Comparison of ENCODE assay signal across 10 cellular contexts in genomic region chr11:118623291-118623655, GRCh38. TPM values are rescaled to one million over a fixed set of nuclear protein-coding genes. Genes with fewer than 3 reads are reported as not detected.
A peak's percentile ranks its signal among the peaks of the same experiment; 100 is the strongest.
DNase-seq lines count a peak whose midpoint lies in the region; ATAC-seq and TF ChIP-seq lines count a peak whose summit lies in the region.
"Had no signal": no experiment of that assay in that cellular context is flagged by ENCODE, and none has a peak within 500 bp of the region (broad histone marks: within the 10 kb centered on the region; RNA-seq: fewer than 3 reads in every experiment).

No MANE protein-coding gene starts in this region.

- H3K27ac ChIP-seq in SK-N-MC (peak overlapping the region; percentile 37; the same call in 1 of the 2 replicates), hepatocyte (peak overlapping the region; percentile 96), uterus (peak overlapping the region; percentile 86 to 90)

- intact Hi-C loops in Right ventricle myocardium superior (cut with DNase I) (no loop called here), cardiac septum (cut with DNase I) (no loop called here), uterus (cut with DNase I; ENCODE audit: low total_unique reads) (no loop called here)

- H3K27me3 ChIP-seq in hepatocyte (no peaks in the 10 kb centered on the region), uterus (no peaks in the 10 kb centered on the region)

- WGBS in hepatocyte (ENCODE audit: low lambda C conversion rate, missing lambda C conversion rate): 63% methylated on average over 4 of the region's 4 CpGs

- H3K79me2 ChIP-seq in hepatocyte: peaks cover 21% of the 10 kb centered on the region

- no peak overlapping the region for H3K9ac ChIP-seq in SK-N-MC (ENCODE audit: insufficient read length)

- H3K4me1 ChIP-seq in hepatocyte (ENCODE audit: insufficient read depth) (peaks cover 44% of the 10 kb centered on the region), uterus (peaks cover 9 to 39% of the 10 kb centered on the region in 2 donors)

- peak; percentile 1 for ATAC-seq in Right ventricle myocardium superior (ENCODE audit: poor library complexity)

- H3K9me3 ChIP-seq in SK-N-MC (ENCODE audit: low read depth, low read length) (no peaks in the 10 kb centered on the region), hepatocyte (ENCODE audit: low read depth) (no peaks in the 10 kb centered on the region), uterus (no peaks in the 10 kb centered on the region)

- H3K4me3 ChIP-seq in SK-N-MC (no peak overlapping the region), hepatocyte (no peak overlapping the region), uterus (no peak overlapping the region)

- no peak overlapping the region for H2AFZ ChIP-seq in hepatocyte

- no peaks in the 10 kb centered on the region for H4K20me1 ChIP-seq in hepatocyte (ENCODE audit: insufficient read depth, poor library complexity, severe bottlenecking)

- DNase-seq in Right ventricle myocardium superior: peak; percentile 53
- DNase-seq in cardiac septum (ENCODE audit: low spot score): no peak
- DNase-seq in SK-N-MC (ENCODE audit: low read depth, low spot score): no peak
- no peak for DNase-seq in hepatocyte (ENCODE audit: low spot score)
- peak in 1 of 2 donors; percentile 51 for DNase-seq in uterus
- no peak for DNase-seq in stimulated activated CD4-positive, alpha-beta T cell treated with anti-CD3 and anti-CD28 coated beads, Interleukin-4, amount 100 ng/mL, for 4 hours
- DNase-seq in amniotic stem cell (lab: John Stamatoyannopoulos, UW): no peak
- no peak for DNase-seq in mucosa of gallbladder (ENCODE audit: low spot score)
- DNase-seq: erythroblast had no signal

- peak overlapping the region; percentile 91 for H3K4me2 ChIP-seq in hepatocyte

- TF ChIP-seq POLR2A in uterus (IDR thresholded peaks at IDR 0.05): no peak

- no peaks in the 10 kb centered on the region for H3K9me2 ChIP-seq in hepatocyte (replicated peaks; ENCODE audit: insufficient read depth)

- TF ChIP-seq CTCF in hepatocyte (IDR thresholded peaks at IDR 0.05; ENCODE audit: poor library complexity) (no peak), uterus (IDR thresholded peaks at IDR 0.05) (no peak)

- H3K36me3 ChIP-seq in SK-N-MC (ENCODE audit: insufficient read depth, low read length): peaks cover 18% of the 10 kb centered on the region; the same call in 1 of the 2 replicates
- no peaks in the 10 kb centered on the region for H3K36me3 ChIP-seq in hepatocyte (replicated peaks; ENCODE audit: insufficient read depth, low read depth)
- H3K36me3 ChIP-seq in uterus: no peaks in the 10 kb centered on the region

RNA-seq across cellular contexts. Expression of gene PHLDB1, which starts 15.9 kb away (rescaled TPM):
- total RNA-seq in Right ventricle myocardium superior: 102 TPM
- 155 TPM for total RNA-seq in cardiac septum
- 45.8 and 51.8 TPM in 2 replicates for total RNA-seq in hepatocyte
- polyA plus RNA-seq in hepatocyte: 71.1 and 73.0 TPM in 2 replicates
- total RNA-seq in uterus: 100 to 1,000 TPM in 3 of 4 donors, 10 to 100 TPM in 1; 53.5 to 517 (median 287) TPM
- 89.6 TPM for total RNA-seq in mucosa of gallbladder

RNA-seq across cellular contexts. Expression of gene ARCN1, which starts 51.1 kb away (rescaled TPM):
- total RNA-seq in Right ventricle myocardium superior (80.7 TPM), cardiac septum (118 TPM), hepatocyte (177 and 190 TPM in 2 replicates), uterus (100 to 1,000 TPM in 2 of 4 donors, 10 to 100 TPM in 2; 55.3 to 154 (median 112) TPM), mucosa of gallbladder (134 TPM)
- 166 and 194 TPM in 2 replicates for polyA plus RNA-seq in hepatocyte

RNA-seq across cellular contexts. Expression of gene TREH, which starts 56.2 kb away (rescaled TPM):
- total RNA-seq in Right ventricle myocardium superior: not detected
- not detected for total RNA-seq in cardiac septum
- 6.6 and 10.2 TPM in 2 replicates for total RNA-seq in hepatocyte
- 10.7 and 15.1 TPM in 2 replicates for polyA plus RNA-seq in hepatocyte
- total RNA-seq in uterus: not detected
- 23.0 TPM for total RNA-seq in mucosa of gallbladder
- total RNA-seq: T-helper 1 cell treated with Interleukin-12 subunit alpha and Interleukin-12 subunit beta and Interleukin-4 antibody, amounts not matched to agents 30 ng/mL and 1 ng/mL, for 36 hours had no signal

RNA-seq across cellular contexts. Expression of gene IFT46, which starts 57.5 kb away (rescaled TPM):
- 23.2 TPM for total RNA-seq in Right ventricle myocardium superior
- 24.0 TPM for total RNA-seq in cardiac septum
- total RNA-seq in hepatocyte: 20.6 and 21.0 TPM in 2 replicates
- polyA plus RNA-seq in hepatocyte: 12.3 and 12.6 TPM in 2 replicates
- 10 to 100 TPM; 37.4 to 73.5 (median 58.7) TPM for total RNA-seq in uterus
- total RNA-seq in mucosa of gallbladder: 20.4 TPM

Comparison
In these comparisons a context has a peak if more than half of its experiments do, and no peak if none do; other contexts are left out.
1. H3K27ac ChIP-seq: peak in every context shown above with its lines; median percentile 96 in hepatocyte; 88 in uterus; 37 in SK-N-MC.